In the genomic region with DNA sequence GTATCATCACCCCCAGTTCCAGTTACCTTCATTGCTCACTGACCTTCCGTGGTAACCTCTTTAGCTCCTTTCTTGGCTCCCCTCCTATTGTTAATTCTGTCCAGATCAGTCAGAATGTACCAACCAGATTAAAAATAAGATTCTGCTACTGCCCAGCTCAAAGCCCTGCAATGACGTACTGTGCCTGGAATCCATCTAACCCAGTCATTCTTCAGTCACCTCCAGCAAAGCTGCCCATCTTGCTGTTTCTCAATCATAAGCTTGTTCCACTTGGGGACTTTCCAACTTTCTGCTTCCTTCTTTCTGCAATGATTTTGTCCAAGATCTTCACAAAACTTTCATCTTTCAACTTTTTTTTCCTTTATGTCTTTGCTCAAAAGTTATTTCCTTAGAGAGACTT, we compare ENCODE assay signal across 22 cellular contexts.
A peak's percentile ranks its signal among the peaks of the same experiment; 100 is the strongest.
DNase-seq lines count a peak whose midpoint lies in the region; ATAC-seq, FAIRE-seq and TF ChIP-seq lines count a peak whose summit lies in the region.
"Had no signal": no experiment of that assay in that cellular context is flagged by ENCODE, and none has a peak within 500 bp of the region (broad histone marks: within the 10 kb centered on the region; RNA-seq: fewer than 3 reads in every experiment).

No MANE protein-coding gene starts in this region.

- H3K27ac Mint-ChIP-seq in astrocyte (ENCODE audit: unreplicated experiment): no peak overlapping the region
- H3K27ac Mint-ChIP-seq: activated CD8-positive, alpha-beta memory T cell treated with anti-CD3 and anti-CD28 coated beads, Interleukin-2, amount 10 ng/mL, durations not matched to agents 7 days and 5 days; naive thymus-derived CD8-positive, alpha-beta T cell; progenitor cell of endocrine pancreas; stimulated activated naive CD8-positive, alpha-beta T cell treated with anti-CD3 and anti-CD28 coated beads, Interleukin-15, Interleukin-2, amounts not matched to agents 100 ng/mL and 50 ng/mL, for 24 hours had no signal

- H3K27me3 ChIP-seq in astrocyte (ENCODE audit: insufficient read depth, low read length): no peaks in the 10 kb centered on the region
- H3K27me3 ChIP-seq: cardiac muscle cell, vagina had no signal

- H3K27me3 Mint-ChIP-seq in astrocyte (ENCODE audit: low read depth, unreplicated experiment): no peaks in the 10 kb centered on the region
- H3K27me3 Mint-ChIP-seq: activated CD8-positive, alpha-beta memory T cell treated with anti-CD3 and anti-CD28 coated beads, Interleukin-2, amount 10 ng/mL, durations not matched to agents 7 days and 5 days; progenitor cell of endocrine pancreas; stimulated activated naive CD8-positive, alpha-beta T cell treated with anti-CD3 and anti-CD28 coated beads, Interleukin-15, Interleukin-2, amounts not matched to agents 100 ng/mL and 50 ng/mL, for 24 hours had no signal

- H3K4me1 ChIP-seq in astrocyte (ENCODE audit: insufficient read depth, low read length): peaks cover 4% of the 10 kb centered on the region
- H3K4me1 ChIP-seq: Caco-2, vagina had no signal

- TF ChIP-seq CTCF in AG09309 (IDR thresholded peaks at IDR 0.05; ENCODE audit: control insufficient read depth, insufficient read depth, low read depth, low read length, missing control alignments) (no peak), astrocyte (IDR thresholded peaks at IDR 0.05; ENCODE audit: insufficient read depth, low read depth, low read length) (no peak), GM20000 (IDR thresholded peaks at IDR 0.05; ENCODE audit: extremely low read depth, missing control alignments) (no peak)

- no peak overlapping the region for H3K4me3 ChIP-seq in AG09309 (ENCODE audit: control insufficient read depth, low read depth, low read length)
- H3K4me3 ChIP-seq in astrocyte (ENCODE audit: insufficient read depth, low read depth, low read length): no peak overlapping the region
- H3K4me3 ChIP-seq: cardiac muscle cell, lung, vagina had no signal

- DNase-seq in AG09309 (ENCODE audit: low read depth) (peak; percentile 41), M059J (ENCODE audit: low read depth) (peak; percentile 62), astrocyte (ENCODE audit: low read depth) (peak; percentile 28), fibroblast of the conjunctiva (ENCODE audit: low read depth) (peak; percentile 57), NCI-H146 treated with DMSO at 0.1 percent for 48 hours (lab: John Stamatoyannopoulos, UW; ENCODE audit: unreplicated experiment) (no peak), GM20000 (ENCODE audit: low spot score) (no peak)
- DNase-seq: activated CD4-positive, CD25-positive, alpha-beta regulatory T cell; activated CD8-positive, alpha-beta memory T cell treated with anti-CD3 and anti-CD28 coated beads, Interleukin-2, amount 10 ng/mL, durations not matched to agents 7 days and 5 days; activated gamma-delta T cell; Caco-2; effector CD4-positive, alpha-beta T cell; Kasumi-1; naive thymus-derived CD8-positive, alpha-beta T cell; NCI-H2081; NCI-H524 had no signal

- peaks cover 7% of the 10 kb centered on the region for H3K4me1 Mint-ChIP-seq in astrocyte (ENCODE audit: low read depth, unreplicated experiment)
- H3K4me1 Mint-ChIP-seq: activated CD8-positive, alpha-beta memory T cell treated with anti-CD3 and anti-CD28 coated beads, Interleukin-2, amount 10 ng/mL, durations not matched to agents 7 days and 5 days; naive thymus-derived CD8-positive, alpha-beta T cell had no signal

- no peaks in the 10 kb centered on the region for H3K9me3 ChIP-seq in astrocyte (ENCODE audit: insufficient read depth, low read depth, low read length)
- H3K9me3 ChIP-seq: Caco-2, vagina had no signal

- peak overlapping the region; percentile 22 for H3K4me2 ChIP-seq in astrocyte (ENCODE audit: low read length)

- ATAC-seq in HG02571 (IDR thresholded peaks at IDR 0.05; ENCODE audit: unreplicated experiment) (no peak), GM21447 (IDR thresholded peaks at IDR 0.05; ENCODE audit: unreplicated experiment) (no peak)
- ATAC-seq: activated CD8-positive, alpha-beta memory T cell treated with anti-CD3 and anti-CD28 coated beads, Interleukin-2, amount 10 ng/mL, durations not matched to agents 7 days and 5 days; naive thymus-derived CD8-positive, alpha-beta T cell had no signal

- no peaks in the 10 kb centered on the region for H4K20me1 ChIP-seq in astrocyte (ENCODE audit: insufficient read depth, low read length)

- no peak overlapping the region for H2AFZ ChIP-seq in astrocyte (ENCODE audit: low read depth, low read length)

- H3K27ac ChIP-seq in astrocyte (ENCODE audit: low read depth, low read length): no peak overlapping the region
- H3K27ac ChIP-seq: cardiac muscle cell, vagina had no signal

- H3K36me3 ChIP-seq in astrocyte (ENCODE audit: insufficient read depth, low read length): no peaks in the 10 kb centered on the region
- H3K36me3 ChIP-seq: cardiac muscle cell, vagina had no signal

- H3K36me3 Mint-ChIP-seq in astrocyte (ENCODE audit: low read depth, unreplicated experiment): no peaks in the 10 kb centered on the region
- H3K36me3 Mint-ChIP-seq: activated CD8-positive, alpha-beta memory T cell treated with anti-CD3 and anti-CD28 coated beads, Interleukin-2, amount 10 ng/mL, durations not matched to agents 7 days and 5 days; naive thymus-derived CD8-positive, alpha-beta T cell had no signal

- H3K4me3 Mint-ChIP-seq in astrocyte (ENCODE audit: unreplicated experiment): no peak overlapping the region
- H3K4me3 Mint-ChIP-seq: activated CD8-positive, alpha-beta memory T cell treated with anti-CD3 and anti-CD28 coated beads, Interleukin-2, amount 10 ng/mL, durations not matched to agents 7 days and 5 days; naive thymus-derived CD8-positive, alpha-beta T cell; stimulated activated naive CD8-positive, alpha-beta T cell treated with anti-CD3 and anti-CD28 coated beads, Interleukin-15, Interleukin-2, amounts not matched to agents 100 ng/mL and 50 ng/mL, for 24 hours had no signal

- no peak for FAIRE-seq in astrocyte (lab: Jason Lieb, UNC)

- H3K9me3 Mint-ChIP-seq in astrocyte (ENCODE audit: unreplicated experiment): no peaks in the 10 kb centered on the region
- H3K9me3 Mint-ChIP-seq: stimulated activated naive CD8-positive, alpha-beta T cell treated with anti-CD3 and anti-CD28 coated beads, Interleukin-15, Interleukin-2, amounts not matched to agents 100 ng/mL and 50 ng/mL, for 24 hours had no signal

- H3K9ac ChIP-seq in astrocyte (ENCODE audit: low read length): no peak overlapping the region

- H3K79me2 ChIP-seq in astrocyte (ENCODE audit: insufficient read depth, low read length): no peaks in the 10 kb centered on the region

Comparison
In these comparisons a context has a peak if more than half of its experiments do, and no peak if none do; other contexts are left out.
1. DNase-seq: peak in AG09309 (single experiment), M059J (single experiment), astrocyte (single experiment) and fibroblast of the conjunctiva (single experiment); none in NCI-H146 treated with DMSO at 0.1 percent for 48 hours (single experiment) and GM20000 (single experiment).